ENCODE assay signal across 9 cellular contexts in genomic region chr1:207867136-207868081, GRCh38. TPM values are rescaled to one million over a fixed set of nuclear protein-coding genes. Genes with fewer than 3 reads are reported as not detected.
A peak's percentile ranks its signal among the peaks of the same experiment; 100 is the strongest.
DNase-seq lines count a peak whose midpoint lies in the region; ATAC-seq, FAIRE-seq and TF ChIP-seq lines count a peak whose summit lies in the region.
"Had no signal": no experiment of that assay in that cellular context is flagged by ENCODE, and none has a peak within 500 bp of the region (broad histone marks: within the 10 kb centered on the region; RNA-seq: fewer than 3 reads in every experiment).

No MANE protein-coding gene starts in this region.

- no peak overlapping the region for H3K14ac ChIP-seq in H1 (ENCODE audit: insufficient read length)

- H2BK5ac ChIP-seq in H1 (ENCODE audit: low read depth, low read length) = no peak overlapping the region

- no peaks in the 10 kb centered on the region for H3K9me3 ChIP-seq in CD8-positive, alpha-beta T cell (ENCODE audit: low read length)
- H3K9me3 ChIP-seq in H1 (ENCODE audit: insufficient read depth in 2 of 2, low read depth in 1 of 2, low read length in 1 of 2) = no peaks in the 10 kb centered on the region
- H3K9me3 ChIP-seq in muscle layer of colon (ENCODE audit: low read length) = no peaks in the 10 kb centered on the region

- no peaks in the 10 kb centered on the region for H3K79me2 ChIP-seq in H1 (ENCODE audit: control insufficient read depth in 1 of 2, insufficient read depth in 2 of 2, low read length in 2 of 2)

- H3K36me3 Mint-ChIP-seq in CD8-positive, alpha-beta T cell = peaks cover 42% of the 10 kb centered on the region
- H3K36me3 Mint-ChIP-seq in T-helper 1 cell treated with Interleukin-12 subunit alpha and Interleukin-12 subunit beta and Interleukin-4 antibody, amounts not matched to agents 30 μg/mL and 1 μg/mL, for 36 hours (ENCODE audit: low read depth) = peaks cover 44% of the 10 kb centered on the region

- ATAC-seq in CD8-positive, alpha-beta T cell = peak; percentile 35
- no peak for ATAC-seq in HG03571 (IDR thresholded peaks at IDR 0.05; ENCODE audit: unreplicated experiment)

- H3K4me2 ChIP-seq in H1 (ENCODE audit: insufficient read depth in 1 of 2, low read depth in 2 of 2, low read length in 2 of 2) = peak overlapping the region; percentile 32 to 95; a peak in 2 of 4 replicates

- peak in 3 of 7 experiments; percentile 26 to 56 (median 45) for DNase-seq in CD8-positive, alpha-beta T cell
- DNase-seq in H1 (ENCODE audit: low read depth in 1 of 2, low spot score in 2 of 2) = no peak
- no peak for DNase-seq in COR-L47 (lab: John Stamatoyannopoulos, UW)
- DNase-seq in SIG-M5 (lab: John Stamatoyannopoulos, UW) = no peak
- no peak for DNase-seq in T1000 (lab: John Stamatoyannopoulos, UW)

- no peak overlapping the region for H4K5ac ChIP-seq in H1 (ENCODE audit: insufficient read length, low read depth, low read length)

- no peak for TF ChIP-seq EP300 in H1 (IDR thresholded peaks at IDR 0.05; ENCODE audit: borderline replicate concordance in 1 of 2, low read depth in 2 of 2, low read length in 2 of 2)

- H3K9me3 Mint-ChIP-seq in CD8-positive, alpha-beta T cell = no peaks in the 10 kb centered on the region
- H3K9me3 Mint-ChIP-seq in T-helper 1 cell treated with Interleukin-12 subunit alpha and Interleukin-12 subunit beta and Interleukin-4 antibody, amounts not matched to agents 30 μg/mL and 1 μg/mL, for 36 hours = no peaks in the 10 kb centered on the region

- peak overlapping the region; percentile 72 for H3K27ac ChIP-seq in CD8-positive, alpha-beta T cell (ENCODE audit: low read depth, low read length)
- H3K27ac ChIP-seq in H1 (ENCODE audit: low read depth, low read length) (no peak overlapping the region), muscle layer of colon (ENCODE audit: low read depth, low read length) (peak overlapping the region; percentile 98)

- H3K27me3 ChIP-seq in CD8-positive, alpha-beta T cell (ENCODE audit: insufficient read depth, low read length) = no peaks in the 10 kb centered on the region
- H3K27me3 ChIP-seq in H1 (replicated peaks in 1 of 4; ENCODE audit: control insufficient read depth in 3 of 4, extremely low read depth in 1 of 4, insufficient read depth in 3 of 4, low read length in 3 of 4) (peaks cover 0 to 23% (median 8%) of the 10 kb centered on the region in 4 experiments; a peak in 6 of 7 replicates), muscle layer of colon (ENCODE audit: control insufficient read depth in 1 of 2, insufficient read depth in 2 of 2, low read length in 2 of 2) (no peaks in the 10 kb centered on the region)

- H3K23ac ChIP-seq in H1 (ENCODE audit: insufficient read length) = no peak overlapping the region

- no peak for FAIRE-seq in H1 (lab: Jason Lieb, UNC)
- FAIRE-seq: endometrium had no signal

- no peak for TF ChIP-seq CTCF in CD8-positive, alpha-beta T cell (IDR thresholded peaks at IDR 0.05)
- TF ChIP-seq CTCF in H1 (IDR thresholded peaks at IDR 0.05; ENCODE audit: control extremely low read depth in 1 of 3, insufficient read depth in 1 of 3, low read depth in 1 of 3, low read length in 3 of 3) = no peak

- H2BK120ac ChIP-seq in H1 (replicated peaks; ENCODE audit: low read depth, low read length) = no peak overlapping the region

- no peak overlapping the region for H2BK15ac ChIP-seq in H1 (ENCODE audit: low read length)

- no peaks in the 10 kb centered on the region for H3K79me1 ChIP-seq in H1 (ENCODE audit: low read depth, low read length)

- 93% methylated on average over 18 of the region's 18 CpGs; no CpG with 5 or more reads in 1 of the 2 experiments for WGBS in H1 (ENCODE audit: extremely low coverage in 1 of 2, insufficient coverage in 1 of 2, insufficient read length in 1 of 2, insufficient replicate concordance in 2 of 2, low coverage in 1 of 2, low lambda C conversion rate in 2 of 2, missing lambda C conversion rate in 1 of 2), 2 experiments

- H3K23me2 ChIP-seq in H1 (ENCODE audit: low read depth, low read length) = peaks cover 5% of the 10 kb centered on the region; the same call in 1 of the 2 replicates

- H2BK20ac ChIP-seq in H1 (ENCODE audit: low read length) = no peak overlapping the region

- no peak overlapping the region for H3K56ac ChIP-seq in H1 (replicated peaks; ENCODE audit: insufficient read length, low read depth, low read length)

- H4K91ac ChIP-seq in H1 (replicated peaks; ENCODE audit: insufficient read length, low read length) = no peak overlapping the region

- no peak overlapping the region for H4K8ac ChIP-seq in H1 (ENCODE audit: extremely low read depth, insufficient read depth, low read length)

- no peaks in the 10 kb centered on the region for H4K20me1 ChIP-seq in H1 (replicated peaks in 1 of 2; ENCODE audit: control insufficient read depth in 1 of 2, insufficient read depth in 2 of 2, low read length in 2 of 2)

- no peaks in the 10 kb centered on the region for H3K36me3 ChIP-seq in CD8-positive, alpha-beta T cell (ENCODE audit: insufficient read depth, low read length)
- no peaks in the 10 kb centered on the region for H3K36me3 ChIP-seq in H1 (ENCODE audit: control insufficient read depth in 2 of 4, insufficient read depth in 4 of 4, low read length in 3 of 4)
- H3K36me3 ChIP-seq in muscle layer of colon (ENCODE audit: insufficient read depth, low read length) = peaks cover 14% of the 10 kb centered on the region

- H3K4me1 Mint-ChIP-seq in CD8-positive, alpha-beta T cell (ENCODE audit: low read depth) = peaks cover 90% of the 10 kb centered on the region
- peaks cover 70% of the 10 kb centered on the region for H3K4me1 Mint-ChIP-seq in T-helper 1 cell treated with Interleukin-12 subunit alpha and Interleukin-12 subunit beta and Interleukin-4 antibody, amounts not matched to agents 30 μg/mL and 1 μg/mL, for 36 hours (ENCODE audit: low read depth)

- CTCF ChIA-PET in CD8-positive, alpha-beta T cell (lab: Charles Lee) = interaction anchor here (0.8 to 16.7 kb wide), 13 partner anchors 9 to 95 kb away, joined by 3 to 321 read pairs (median 12); no protein-coding TSS in a partner anchor
- CTCF ChIA-PET in H1 (lab: Charles Lee; ENCODE audit: partially characterized antibody) = interaction anchor here (0.6 to 12.5 kb wide), 27 partner anchors 8 to 366 kb away, joined by 3 to 180 read pairs (median 6); no protein-coding TSS in a partner anchor

- H2BK12ac ChIP-seq in H1 (ENCODE audit: low read depth, low read length) = no peak overlapping the region

- no peaks in the 10 kb centered on the region for H3K27me3 Mint-ChIP-seq in CD8-positive, alpha-beta T cell (ENCODE audit: low read depth)
- H3K27me3 Mint-ChIP-seq in T-helper 1 cell treated with Interleukin-12 subunit alpha and Interleukin-12 subunit beta and Interleukin-4 antibody, amounts not matched to agents 30 μg/mL and 1 μg/mL, for 36 hours (ENCODE audit: low read depth) = no peaks in the 10 kb centered on the region

- TF ChIP-seq POLR2A in H1 (IDR thresholded peaks at IDR 0.05; ENCODE audit: control extremely low read depth in 1 of 2, low read depth in 2 of 2, low read length in 2 of 2) = no peak

- intact Hi-C loops in CD8-positive, alpha-beta T cell (cut with DNase I, micrococcal nuclease) = loop anchor here in 1 of 2 experiments (2.0 to 5.0 kb wide), 2 partner anchors 69 to 115 kb away; partner anchors contain the start of gene CD46

- no peak overlapping the region for H3K4ac ChIP-seq in H1 (replicated peaks; ENCODE audit: insufficient read length, low read depth, low read length)

- H3K27ac Mint-ChIP-seq in CD8-positive, alpha-beta T cell = peak overlapping the region; percentile 96
- H3K27ac Mint-ChIP-seq in T-helper 1 cell treated with Interleukin-12 subunit alpha and Interleukin-12 subunit beta and Interleukin-4 antibody, amounts not matched to agents 30 μg/mL and 1 μg/mL, for 36 hours = peak overlapping the region; percentile 93

- no peak overlapping the region for H3K18ac ChIP-seq in H1 (ENCODE audit: extremely low read depth, low read length)

- H2AK5ac ChIP-seq in H1 (ENCODE audit: low read depth, low read length) = no peak overlapping the region

- no peak for TF ChIP-seq RAD21 in H1 (IDR thresholded peaks at IDR 0.05 in 1 of 2, conservative IDR thresholded peaks at IDR 0.05 in 1 of 2; ENCODE audit: low read depth in 2 of 2, low read length in 2 of 2)

- peaks cover 78% of the 10 kb centered on the region for H3K4me1 ChIP-seq in CD8-positive, alpha-beta T cell (ENCODE audit: insufficient read depth, low read length)
- H3K4me1 ChIP-seq in H1 (replicated peaks in 1 of 4; ENCODE audit: control insufficient read depth in 3 of 4, insufficient read depth in 4 of 4, low read length in 3 of 4) (peaks cover 0 to 7% (median 5%) of the 10 kb centered on the region in 4 experiments; a peak in 6 of 7 replicates), muscle layer of colon (ENCODE audit: insufficient read depth, low read length) (peaks cover 52% of the 10 kb centered on the region)

- POLR2A ChIA-PET in CD8-positive, alpha-beta T cell (lab: Charles Lee) = interaction anchor here (0.7 to 4.0 kb wide), 9 partner anchors 11 to 68 kb away, joined by 3 to 62 read pairs (median 6); no protein-coding TSS in a partner anchor
- POLR2A ChIA-PET in H1 (lab: Charles Lee; ENCODE audit: partially characterized antibody) = interaction anchor here (0.8 to 1.6 kb wide), 4 partner anchors 35 to 49 kb away, joined by 3 to 5 read pairs (median 4); no protein-coding TSS in a partner anchor

- peak overlapping the region; percentile 66 for H3K4me3 ChIP-seq in CD8-positive, alpha-beta T cell (ENCODE audit: low read depth, low read length)
- peak overlapping the region in 1 of 4 experiments; percentile 68; a peak in 2 of 8 replicates for H3K4me3 ChIP-seq in H1 (ENCODE audit: extremely low read depth in 1 of 4, insufficient read depth in 2 of 4, low read depth in 3 of 4, low read length in 4 of 4)
- peak overlapping the region; percentile 83 to 86 for H3K4me3 ChIP-seq in muscle layer of colon (ENCODE audit: low read depth in 1 of 2, low read length in 2 of 2)

- H2AFZ ChIP-seq in H1 (ENCODE audit: low read length) = no peak overlapping the region

- H3K4me3 Mint-ChIP-seq in CD8-positive, alpha-beta T cell = peak overlapping the region; percentile 94
- H3K4me3 Mint-ChIP-seq in T-helper 1 cell treated with Interleukin-12 subunit alpha and Interleukin-12 subunit beta and Interleukin-4 antibody, amounts not matched to agents 30 μg/mL and 1 μg/mL, for 36 hours = peak overlapping the region; percentile 93

- H3K9ac ChIP-seq in H1 (replicated peaks in 1 of 4; ENCODE audit: extremely low read depth in 1 of 4, low read depth in 3 of 4, low read length in 3 of 4) (no peak overlapping the region), muscle layer of colon (ENCODE audit: low read length) (peak overlapping the region; percentile 52)

RNA-seq across cellular contexts. Expression of gene CD34, which starts 43.5 kb away (rescaled TPM):
- total RNA-seq in CD8-positive, alpha-beta T cell = not detected
- 0.39 and 0.46 TPM in 2 replicates for total RNA-seq in H1 (2021; fragmentation: NEBNext Ultra II Directional; extraction: Animal tissue kit (Norgen Biotek cat#: 25700))
- 0.50 and 0.54 TPM in 2 replicates for polyA plus RNA-seq in H1 (2011; rRNA removed)
- 0.47 TPM for polyA plus RNA-seq in H1 (2011; cell fraction: cytosol; rRNA removed)
- 0.46 TPM for polyA plus RNA-seq in H1 (2011; cell fraction: nucleus; rRNA removed)
- polyA plus RNA-seq in H1 (2012, experiment 1 of 2) = 0.24 to 0.45 TPM (median 0.36 TPM) in 4 replicates
- polyA plus RNA-seq in H1 (2012, experiment 2 of 2) = 0.35 TPM
- 0.30 TPM for polyA plus RNA-seq in H1 (2013, experiment 1 of 2)
- polyA plus RNA-seq in H1 (2013, experiment 2 of 2) = 0.26 TPM
- 0.44 and 0.61 TPM in 2 replicates for polyA minus RNA-seq in H1 (2011; rRNA and poly(A)+ RNA removed)
- not detected for polyA minus RNA-seq in H1 (2011; cell fraction: cytosol; rRNA and poly(A)+ RNA removed)
- polyA minus RNA-seq in H1 (2011; cell fraction: nucleus; rRNA and poly(A)+ RNA removed) = 0.50 TPM
